9 cellular contexts compared by ENCODE assay signal in the genomic region with DNA sequence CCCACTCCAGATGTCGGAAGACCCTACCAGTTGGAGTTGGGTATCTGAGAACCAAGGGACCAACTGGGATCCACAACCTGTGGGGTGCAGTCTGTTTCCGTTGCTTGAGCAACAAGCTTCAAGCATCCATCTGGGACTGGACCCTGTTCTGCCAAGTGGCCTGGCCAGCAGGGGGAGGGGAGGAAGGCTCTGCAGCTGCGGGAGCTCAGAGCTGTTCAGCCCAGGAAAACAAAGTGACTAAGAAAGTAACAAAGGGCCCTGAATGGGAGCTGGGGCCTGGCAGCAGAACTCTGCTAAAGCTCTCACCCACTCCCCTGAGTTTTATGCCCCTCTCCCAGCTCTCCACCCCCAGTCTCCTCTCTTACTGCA. TPM values are rescaled to one million over a fixed set of nuclear protein-coding genes. Genes with fewer than 3 reads are reported as not detected.
DNase-seq lines count a peak whose midpoint lies in the region; ATAC-seq and TF ChIP-seq lines count a peak whose summit lies in the region.
"Had no signal": no experiment of that assay in that cellular context is flagged by ENCODE, and none has a peak within 500 bp of the region (broad histone marks: within the 10 kb centered on the region; RNA-seq: fewer than 3 reads in every experiment).

No MANE protein-coding gene starts in this region.

- ATAC-seq in HG02970 (IDR thresholded peaks at IDR 0.05; ENCODE audit: low FRiP score, unreplicated experiment): no peak

- WGBS in testis, 2 donors: 38 to 44% methylated on average over 3 of the region's 3 CpGs

- peak overlapping the region; percentile 76 for H3K9ac ChIP-seq in NT2/D1 (ENCODE audit: insufficient read length, low read depth)

- H3K4me3 Mint-ChIP-seq in endothelial cell (ENCODE audit: unreplicated experiment): peak overlapping the region; percentile 37
- no peak overlapping the region for H3K4me3 Mint-ChIP-seq in activated CD4-positive, alpha-beta T cell treated with anti-CD3 and anti-CD28 coated beads, Interleukin-2, amount 10 ng/mL, durations not matched to agents 24 days and 14 days

- H3K4me1 Mint-ChIP-seq in endothelial cell (ENCODE audit: unreplicated experiment): peaks cover 62% of the 10 kb centered on the region
- peaks cover 15% of the 10 kb centered on the region for H3K4me1 Mint-ChIP-seq in activated CD4-positive, alpha-beta T cell treated with anti-CD3 and anti-CD28 coated beads, Interleukin-2, amount 10 ng/mL, durations not matched to agents 24 days and 14 days

- no peaks in the 10 kb centered on the region for H3K27me3 ChIP-seq in NT2/D1 (ENCODE audit: insufficient read depth, insufficient read length)
- H3K27me3 ChIP-seq in testis: no peaks in the 10 kb centered on the region

- peak overlapping the region; percentile 89 to 90 for H3K27ac ChIP-seq in testis

- intact Hi-C loops in testis (cut with DNase I; ENCODE audit: low total_unique reads): no loop called here
- intact Hi-C loops in activated CD4-positive, alpha-beta T cell treated with anti-CD3 and anti-CD28 coated beads, Interleukin-2, amount 10 ng/mL, durations not matched to agents 24 days and 14 days (cut with micrococcal nuclease): no loop called here

- TF ChIP-seq CTCF in endothelial cell (IDR thresholded peaks at IDR 0.05; ENCODE audit: unreplicated experiment) (peak; percentile 21), testis (IDR thresholded peaks at IDR 0.05) (peak in 2 of 3 experiments; percentile 30 to 34)

- H3K27me3 Mint-ChIP-seq in endothelial cell (ENCODE audit: unreplicated experiment): peaks cover 15% of the 10 kb centered on the region
- H3K27me3 Mint-ChIP-seq in activated CD4-positive, alpha-beta T cell treated with anti-CD3 and anti-CD28 coated beads, Interleukin-2, amount 10 ng/mL, durations not matched to agents 24 days and 14 days: peaks cover 42% of the 10 kb centered on the region

- H3K36me3 Mint-ChIP-seq in endothelial cell (ENCODE audit: low read depth, unreplicated experiment): peaks cover 17% of the 10 kb centered on the region
- no peaks in the 10 kb centered on the region for H3K36me3 Mint-ChIP-seq in activated CD4-positive, alpha-beta T cell treated with anti-CD3 and anti-CD28 coated beads, Interleukin-2, amount 10 ng/mL, durations not matched to agents 24 days and 14 days (ENCODE audit: low read depth)

- H3K27ac Mint-ChIP-seq in endothelial cell (ENCODE audit: unreplicated experiment): no peak overlapping the region
- no peak overlapping the region for H3K27ac Mint-ChIP-seq in activated CD4-positive, alpha-beta T cell treated with anti-CD3 and anti-CD28 coated beads, Interleukin-2, amount 10 ng/mL, durations not matched to agents 24 days and 14 days

- DNase-seq in NT2/D1 (ENCODE audit: low read depth, low spot score) (no peak), endothelial cell (ENCODE audit: low spot score) (peak; percentile 50), left kidney (ENCODE audit: low read depth, low spot score) (peak; percentile 66), testis (peak; percentile 89)
- no peak for DNase-seq in activated naive CD4-positive, alpha-beta T cell treated with Interleukin-2 at 50 U/mL for 16 hours
- DNase-seq in activated CD4-positive, alpha-beta T cell treated with anti-CD3 and anti-CD28 coated beads, Interleukin-2, amount 10 ng/mL, durations not matched to agents 24 days and 14 days: no peak
- DNase-seq: effector memory CD4-positive, alpha-beta T cell; NCI-H1417 treated with DMSO at 0.1 percent for 48 hours had no signal

- no peak for TF ChIP-seq POLR2A in testis (IDR thresholded peaks at IDR 0.05)

- H3K9me3 ChIP-seq in NT2/D1 (ENCODE audit: insufficient read depth, low read length) (no peaks in the 10 kb centered on the region), testis (no peaks in the 10 kb centered on the region)

- H3K36me3 ChIP-seq in NT2/D1 (ENCODE audit: insufficient read depth, insufficient read length, low read length) (peaks cover 48% of the 10 kb centered on the region), testis (ENCODE audit: low read depth, missing control alignments) (no peaks in the 10 kb centered on the region)

- no peaks in the 10 kb centered on the region for H3K9me3 Mint-ChIP-seq in endothelial cell (ENCODE audit: unreplicated experiment)
- no peaks in the 10 kb centered on the region for H3K9me3 Mint-ChIP-seq in activated CD4-positive, alpha-beta T cell treated with anti-CD3 and anti-CD28 coated beads, Interleukin-2, amount 10 ng/mL, durations not matched to agents 24 days and 14 days

- H3K4me3 ChIP-seq in NT2/D1 (ENCODE audit: insufficient read length, low read depth) (no peak overlapping the region), testis (no peak overlapping the region)

- H3K4me1 ChIP-seq in NT2/D1 (ENCODE audit: insufficient read depth, insufficient read length) (peaks cover 44% of the 10 kb centered on the region), testis (peaks cover 81% of the 10 kb centered on the region)

RNA-seq across cellular contexts. Expression of a gene that starts 2.7 kb away (rescaled TPM):
- total RNA-seq in endothelial cell (ENCODE audit: unreplicated experiment) (115 TPM), testis (100 to 1,000 TPM; 107 to 156 TPM)
- 99.0 TPM for polyA plus RNA-seq in testis (ENCODE audit: insufficient read depth, low read depth, low replicate concordance)
- 4.2 and 6.2 TPM in 2 replicates for total RNA-seq in activated CD4-positive, alpha-beta T cell treated with anti-CD3 and anti-CD28 coated beads, Interleukin-2, amount 10 ng/mL, durations not matched to agents 24 days and 14 days

RNA-seq across cellular contexts. Expression of a gene that starts 17.7 kb away (rescaled TPM):
- total RNA-seq in endothelial cell (ENCODE audit: unreplicated experiment): 41.2 TPM
- 10 to 100 TPM; 49.4 to 70.9 TPM for total RNA-seq in testis
- 36.3 TPM for polyA plus RNA-seq in testis (ENCODE audit: insufficient read depth, low read depth, low replicate concordance)
- total RNA-seq in activated CD4-positive, alpha-beta T cell treated with anti-CD3 and anti-CD28 coated beads, Interleukin-2, amount 10 ng/mL, durations not matched to agents 24 days and 14 days: 56.5 and 61.3 TPM in 2 replicates

RNA-seq across cellular contexts. Expression of a gene that starts 48.1 kb away (rescaled TPM):
- total RNA-seq in endothelial cell (ENCODE audit: unreplicated experiment) (25.7 TPM), testis (1 to 10 TPM; 3.7 to 4.2 TPM)
- polyA plus RNA-seq in testis (ENCODE audit: insufficient read depth, low read depth, low replicate concordance): 2.9 TPM
- total RNA-seq in activated CD4-positive, alpha-beta T cell treated with anti-CD3 and anti-CD28 coated beads, Interleukin-2, amount 10 ng/mL, durations not matched to agents 24 days and 14 days: not detected in 2 replicates

Comparison
In these comparisons a context has a peak if more than half of its experiments do, and no peak if none do; other contexts are left out.
1. DNase-seq: peak in endothelial cell (single experiment), left kidney (single experiment) and testis (single experiment); none in NT2/D1 (single experiment), activated naive CD4-positive, alpha-beta T cell treated with Interleukin-2 at 50 U/mL for 16 hours (single experiment) and activated CD4-positive, alpha-beta T cell treated with anti-CD3 and anti-CD28 coated beads, Interleukin-2, amount 10 ng/mL, durations not matched to agents 24 days and 14 days (single experiment).
2. RNA of a gene that starts 2.7 kb away (total RNA-seq): 107 to 156 TPM in testis and 115 TPM in endothelial cell (single experiment); 4.2 to 6.2 TPM in activated CD4-positive, alpha-beta T cell treated with anti-CD3 and anti-CD28 coated beads, Interleukin-2, amount 10 ng/mL, durations not matched to agents 24 days and 14 days; every median in the first group is over 10 times any median in the second.